Comparison of ENCODE assay signal across 20 cellular contexts in genomic region chr17:15143524-15143923, GRCh38.
DNase-seq lines count a peak whose midpoint lies in the region; ATAC-seq, FAIRE-seq and TF ChIP-seq lines count a peak whose summit lies in the region.
"Had no signal": no experiment of that assay in that cellular context is flagged by ENCODE, and none has a peak within 500 bp of the region (broad histone marks: within the 10 kb centered on the region; RNA-seq: fewer than 3 reads in every experiment).

No MANE protein-coding gene starts in this region.

- 19% methylated on average over 6 of the region's 6 CpGs for WGBS in K562 (ENCODE audit: insufficient coverage, low coverage, missing lambda C conversion rate)

- H3K9me3 ChIP-seq in Loucy (ENCODE audit: insufficient read depth, low read depth, low read length) (no peaks in the 10 kb centered on the region), K562 (replicated peaks; ENCODE audit: control insufficient read depth, insufficient read depth, low read depth, low read length) (no peaks in the 10 kb centered on the region)
- no peaks in the 10 kb centered on the region for H3K9me3 ChIP-seq in effector memory CD4-positive, alpha-beta T cell (ENCODE audit: control insufficient read depth, low read length)
- H3K9me3 ChIP-seq: HAP-1 had no signal

- TF ChIP-seq POLR2A in K562 (conservative IDR thresholded peaks at IDR 0.05), result no peak

- TF ChIP-seq EP300 in K562 (IDR thresholded peaks at IDR 0.05; ENCODE audit: low read length), result no peak

- H2AFZ ChIP-seq in Loucy (ENCODE audit: low read length), result peak overlapping the region; percentile 57; the same call in 1 of the 2 replicates
- peak overlapping the region; percentile 34; the same call in 1 of the 2 replicates for H2AFZ ChIP-seq in K562 (ENCODE audit: low read depth, low read length)

- DNase-seq in K562 (ENCODE audit: extremely low read depth in 1 of 4, low spot score in 3 of 4), result peak in 1 of 4 experiments; percentile 30
- peak; percentile 17 for DNase-seq in iPS DF 19.7 (ENCODE audit: low read depth, low spot score)
- DNase-seq in effector memory CD4-positive, alpha-beta T cell, result no peak
- no peak for DNase-seq in stimulated activated naive CD4-positive, alpha-beta T cell treated with Interleukin-2 at 50 U/mL for 16 hours (lab: John Stamatoyannopoulos, UW)
- DNase-seq in DMS 273 (lab: John Stamatoyannopoulos, UW; ENCODE audit: unreplicated experiment), result no peak
- no peak for DNase-seq in NCI-H146 (lab: John Stamatoyannopoulos, UW)
- DNase-seq: 8988T; AML-193; CD4-positive, alpha-beta T cell; DMS153; DND-41; GDM1; HFFc6; KBM-7 had no signal

- H3K27ac ChIP-seq in C4-2B (no peak overlapping the region), K562 (ENCODE audit: extremely low read depth, low read depth, low read length) (no peak overlapping the region)
- H3K27ac ChIP-seq in effector memory CD4-positive, alpha-beta T cell (ENCODE audit: insufficient read depth, low read length, poor library complexity, severe bottlenecking), result no peak overlapping the region
- H3K27ac ChIP-seq: BLaER1 treated with 17β-estradiol and CSF1 and Interleukin-3, amounts not matched to agents 10 nM and 100 nM had no signal

- in situ Hi-C loops in K562 (cut with MboI), result no loop called here

- no peak for FAIRE-seq in K562 (lab: Jason Lieb, UNC)
- FAIRE-seq: GM12892, GM19239 had no signal

- no peak overlapping the region for H3K4me2 ChIP-seq in Loucy (ENCODE audit: low read depth, low read length, poor library complexity, severe bottlenecking)
- no peak overlapping the region for H3K4me2 ChIP-seq in K562 (ENCODE audit: insufficient read depth, low read length)
- H3K4me2 ChIP-seq: BLaER1 treated with 17β-estradiol and CSF1 and Interleukin-3, amounts not matched to agents 10 nM and 100 nM had no signal

- H3K4me1 ChIP-seq in Loucy (ENCODE audit: insufficient read depth, low read length, poor library complexity, severe bottlenecking) (no peaks in the 10 kb centered on the region), K562 (replicated peaks in 1 of 2; ENCODE audit: control insufficient read depth in 2 of 2, insufficient read depth in 2 of 2, low read length in 2 of 2) (no peaks in the 10 kb centered on the region)
- H3K4me1 ChIP-seq in effector memory CD4-positive, alpha-beta T cell (ENCODE audit: control insufficient read depth, insufficient read depth, low read length, poor library complexity, severe bottlenecking), result no peaks in the 10 kb centered on the region
- H3K4me1 ChIP-seq: BLaER1 treated with 17β-estradiol and CSF1 and Interleukin-3, amounts not matched to agents 10 nM and 100 nM; HAP-1 had no signal

- no peak overlapping the region for H3K9ac ChIP-seq in Loucy (ENCODE audit: low read depth, low read length, poor library complexity, severe bottlenecking)
- no peak overlapping the region for H3K9ac ChIP-seq in K562 (ENCODE audit: insufficient read depth in 1 of 2, low read depth in 2 of 2, low read length in 2 of 2)
- H3K9ac ChIP-seq: BLaER1 treated with 17β-estradiol and CSF1 and Interleukin-3, amounts not matched to agents 10 nM and 100 nM had no signal

- H3K36me3 ChIP-seq in Loucy (ENCODE audit: insufficient read depth, low read length) (no peaks in the 10 kb centered on the region), K562 (ENCODE audit: control insufficient read depth, insufficient read depth, low read length) (no peaks in the 10 kb centered on the region)
- no peaks in the 10 kb centered on the region for H3K36me3 ChIP-seq in effector memory CD4-positive, alpha-beta T cell (ENCODE audit: control insufficient read depth, insufficient read depth, low read length)
- H3K36me3 ChIP-seq: BLaER1 treated with 17β-estradiol and CSF1 and Interleukin-3, amounts not matched to agents 10 nM and 100 nM; HAP-1 had no signal

- intact Hi-C loops in K562 (cut with micrococcal nuclease), result no loop called here

- BruUV-seq in K562 (replicated peaks; lab: Mats Ljungman, UMichigan), result no TSS peak

- TF ChIP-seq CTCF in C4-2B (conservative IDR thresholded peaks at IDR 0.05) (peak; percentile 11; the same call in 1 of the 2 replicates), Loucy (conservative IDR thresholded peaks at IDR 0.05; ENCODE audit: low read length) (no peak), K562 (IDR thresholded peaks at IDR 0.05 in 2 of 3, conservative IDR thresholded peaks at IDR 0.05 in 1 of 3; ENCODE audit: insufficient read depth in 2 of 3, low read depth in 1 of 3, low read length in 3 of 3) (peak in 2 of 3 experiments; percentile 41; a peak in 2 of 6 replicates)

- H3K27me3 ChIP-seq in Loucy (ENCODE audit: insufficient read depth, low read length, poor library complexity, severe bottlenecking) (no peaks in the 10 kb centered on the region), K562 (ENCODE audit: control insufficient read depth in 2 of 2, insufficient read depth in 2 of 2, low read length in 2 of 2) (no peaks in the 10 kb centered on the region)
- no peaks in the 10 kb centered on the region for H3K27me3 ChIP-seq in effector memory CD4-positive, alpha-beta T cell (replicated peaks; ENCODE audit: control insufficient read depth, insufficient read depth, low read length, poor library complexity, severe bottlenecking)
- H3K27me3 ChIP-seq: BLaER1 treated with 17β-estradiol and CSF1 and Interleukin-3, amounts not matched to agents 10 nM and 100 nM had no signal

- H3K4me3 ChIP-seq in Loucy (ENCODE audit: low read length, poor library complexity, severe bottlenecking) (no peak overlapping the region), K562 (no peak overlapping the region)
- no peak overlapping the region for H3K4me3 ChIP-seq in effector memory CD4-positive, alpha-beta T cell (ENCODE audit: insufficient read depth, low read depth, low read length, poor library complexity, severe bottlenecking)
- H3K4me3 ChIP-seq: BLaER1 treated with 17β-estradiol and CSF1 and Interleukin-3, amounts not matched to agents 10 nM and 100 nM; HAP-1 had no signal

- CTCF ChIA-PET in K562 (lab: Yijun Ruan, JAX; ENCODE audit: low intra/inter-chr PET ratio), result no interaction called here

- H4K20me1 ChIP-seq in Loucy (ENCODE audit: insufficient read depth, low read length, poor library complexity, severe bottlenecking) (no peaks in the 10 kb centered on the region), K562 (replicated peaks; ENCODE audit: control insufficient read depth, insufficient read depth, low read length) (no peaks in the 10 kb centered on the region)
- H4K20me1 ChIP-seq: BLaER1 treated with 17β-estradiol and CSF1 and Interleukin-3, amounts not matched to agents 10 nM and 100 nM had no signal

- POLR2A ChIA-PET in K562 (lab: Yijun Ruan, JAX), result no interaction called here

- no peaks in the 10 kb centered on the region for H3K9me1 ChIP-seq in K562 (ENCODE audit: control insufficient read depth, insufficient read depth, low read length)

- no peaks in the 10 kb centered on the region for H3K9me2 ChIP-seq in Loucy (replicated peaks; ENCODE audit: low read depth, low read length)

- ATAC-seq in K562, result peak; percentile 81

- H3F3A ChIP-seq in Loucy (ENCODE audit: low read depth), result no peaks in the 10 kb centered on the region

- H3K79me2 ChIP-seq in Loucy (ENCODE audit: insufficient read depth, low read length) (no peaks in the 10 kb centered on the region), K562 (ENCODE audit: control insufficient read depth, insufficient read depth, low read length) (no peaks in the 10 kb centered on the region)

- TF ChIP-seq RAD21 in K562 (CRISPR knock-in tag; conservative IDR thresholded peaks at IDR 0.05 in 1 of 2, IDR thresholded peaks at IDR 0.05 in 1 of 2), result peak in 1 of 2 experiments; percentile 39; a peak in 2 of 4 replicates
